21 cellular contexts compared by ENCODE assay signal in the genomic region with DNA sequence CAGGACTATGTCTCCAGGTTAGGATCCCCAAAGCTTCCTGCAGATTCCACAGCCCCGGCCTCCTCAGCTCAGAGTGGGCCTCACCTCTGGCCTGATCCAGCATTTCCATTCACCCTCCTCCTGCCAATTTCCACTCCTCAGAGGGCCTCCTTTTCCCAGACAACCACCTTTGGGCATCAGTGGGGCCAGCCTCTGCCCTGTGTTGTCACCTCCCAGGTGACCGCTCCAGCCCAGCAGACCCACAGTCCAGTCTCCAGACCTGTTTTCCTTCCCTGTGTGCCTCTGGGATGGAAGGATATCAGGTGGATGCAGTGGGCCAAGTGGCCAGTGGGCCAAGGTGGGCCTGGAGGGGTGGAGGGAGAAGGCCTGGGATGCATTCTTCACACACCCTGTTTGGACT. TPM values are rescaled to one million over a fixed set of nuclear protein-coding genes. Genes with fewer than 3 reads are reported as not detected.
"Had no signal": no experiment of that assay in that cellular context is flagged by ENCODE, and none has a peak within 500 bp of the region (broad histone marks: within the 10 kb centered on the region; RNA-seq: fewer than 3 reads in every experiment).

No MANE protein-coding gene starts in this region.

- H3K27me3 Mint-ChIP-seq: activated naive CD4-positive, alpha-beta T cell treated with anti-CD3 and anti-CD28 coated beads, Interleukin-2, amount 50 U/mL, for 24 hours; progenitor cell of endocrine pancreas had no signal

- H3K4me3 ChIP-seq: coronary artery, esophagus squamous epithelium, gastrocnemius medialis, upper lobe of left lung had no signal

- H3K36me3 ChIP-seq: gastrocnemius medialis had no signal

- DNase-seq: activated CD4-positive, alpha-beta T cell treated with anti-CD3 and anti-CD28 coated beads, Interleukin-2, amount 10 ng/mL, durations not matched to agents 7 days and 5 days; activated gamma-delta T cell treated with Interleukin-2 at 50 U/mL for 16 hours; activated T-cell treated with anti-CD3 and anti-CD28 coated beads, Interleukin-2, amount 50 U/mL, for 1 hour; cerebellar nuclear complex; endodermal cell; esophagus squamous epithelium; gastrocnemius medialis; hippocampal formation; kidney glomerular epithelial cell; occipital lobe; retina; stimulated activated CD4-positive, alpha-beta T cell treated with anti-CD3 and anti-CD28 coated beads, Interleukin-4, amount 100 ng/mL, for 24 hours; stimulated activated naive CD8-positive, alpha-beta T cell treated with anti-CD3 and anti-CD28 coated beads, Interleukin-15, Interleukin-2, amounts not matched to agents 100 U/mL and 50 U/mL, for 24 hours; SW 1271; T-helper 17 cell had no signal

- H3K27ac ChIP-seq: coronary artery, esophagus squamous epithelium, gastrocnemius medialis, upper lobe of left lung had no signal

- H3K9me3 ChIP-seq: esophagus squamous epithelium, gastrocnemius medialis, upper lobe of left lung had no signal

- H3K4me3 Mint-ChIP-seq: activated CD4-positive, alpha-beta T cell treated with anti-CD3 and anti-CD28 coated beads, Interleukin-2, amount 10 ng/mL, durations not matched to agents 7 days and 5 days; activated naive CD4-positive, alpha-beta T cell treated with anti-CD3 and anti-CD28 coated beads, Interleukin-2, amount 50 U/mL, for 24 hours; endodermal cell; natural killer cell treated with Interleukin-12 subunit alpha and Interleukin-12 subunit beta and Interleukin-15 and Interleukin-18, amount 100 ng/mL, for 72 hours; T-helper 17 cell had no signal

- H3K9me3 Mint-ChIP-seq: natural killer cell treated with Interleukin-12 subunit alpha and Interleukin-12 subunit beta and Interleukin-15 and Interleukin-18, amount 100 ng/mL, for 72 hours had no signal

- H3K27me3 ChIP-seq: esophagus squamous epithelium, gastrocnemius medialis, upper lobe of left lung had no signal

- H3K4me1 Mint-ChIP-seq: activated CD4-positive, alpha-beta T cell treated with anti-CD3 and anti-CD28 coated beads, Interleukin-2, amount 10 ng/mL, durations not matched to agents 7 days and 5 days; activated naive CD4-positive, alpha-beta T cell treated with anti-CD3 and anti-CD28 coated beads, Interleukin-2, amount 50 U/mL, for 24 hours had no signal

- H3K4me1 ChIP-seq: esophagus squamous epithelium, upper lobe of left lung had no signal

- H3K27ac Mint-ChIP-seq: activated CD4-positive, alpha-beta T cell treated with anti-CD3 and anti-CD28 coated beads, Interleukin-2, amount 10 ng/mL, durations not matched to agents 7 days and 5 days; activated naive CD4-positive, alpha-beta T cell treated with anti-CD3 and anti-CD28 coated beads, Interleukin-2, amount 50 U/mL, for 24 hours; natural killer cell treated with Interleukin-12 subunit alpha and Interleukin-12 subunit beta and Interleukin-15 and Interleukin-18, amount 100 ng/mL, for 72 hours; T-helper 17 cell had no signal

- ATAC-seq: activated CD4-positive, CD25-positive, alpha-beta regulatory T cell treated with anti-CD3 and anti-CD28 coated beads, Interleukin-2, amount 50 U/mL, for 24 hours; gastrocnemius medialis; natural killer cell treated with Interleukin-12 subunit alpha and Interleukin-12 subunit beta and Interleukin-15 and Interleukin-18, amount 100 ng/mL, for 72 hours; stimulated activated naive CD8-positive, alpha-beta T cell treated with anti-CD3 and anti-CD28 coated beads, Interleukin-15, Interleukin-2, amounts not matched to agents 100 U/mL and 50 U/mL, for 24 hours; T-helper 17 cell had no signal

RNA-seq across cellular contexts. Expression of a gene that starts 57.2 kb away (rescaled TPM):
- total RNA-seq: activated CD4-positive, alpha-beta T cell treated with anti-CD3 and anti-CD28 coated beads, Interleukin-2, amount 10 ng/mL, durations not matched to agents 7 days and 5 days; natural killer cell treated with Interleukin-12 subunit alpha and Interleukin-12 subunit beta and Interleukin-15 and Interleukin-18, amount 100 ng/mL, for 72 hours; T-helper 17 cell had no signal
